ENCODE assay signal across 16 cellular contexts in the genomic region with DNA sequence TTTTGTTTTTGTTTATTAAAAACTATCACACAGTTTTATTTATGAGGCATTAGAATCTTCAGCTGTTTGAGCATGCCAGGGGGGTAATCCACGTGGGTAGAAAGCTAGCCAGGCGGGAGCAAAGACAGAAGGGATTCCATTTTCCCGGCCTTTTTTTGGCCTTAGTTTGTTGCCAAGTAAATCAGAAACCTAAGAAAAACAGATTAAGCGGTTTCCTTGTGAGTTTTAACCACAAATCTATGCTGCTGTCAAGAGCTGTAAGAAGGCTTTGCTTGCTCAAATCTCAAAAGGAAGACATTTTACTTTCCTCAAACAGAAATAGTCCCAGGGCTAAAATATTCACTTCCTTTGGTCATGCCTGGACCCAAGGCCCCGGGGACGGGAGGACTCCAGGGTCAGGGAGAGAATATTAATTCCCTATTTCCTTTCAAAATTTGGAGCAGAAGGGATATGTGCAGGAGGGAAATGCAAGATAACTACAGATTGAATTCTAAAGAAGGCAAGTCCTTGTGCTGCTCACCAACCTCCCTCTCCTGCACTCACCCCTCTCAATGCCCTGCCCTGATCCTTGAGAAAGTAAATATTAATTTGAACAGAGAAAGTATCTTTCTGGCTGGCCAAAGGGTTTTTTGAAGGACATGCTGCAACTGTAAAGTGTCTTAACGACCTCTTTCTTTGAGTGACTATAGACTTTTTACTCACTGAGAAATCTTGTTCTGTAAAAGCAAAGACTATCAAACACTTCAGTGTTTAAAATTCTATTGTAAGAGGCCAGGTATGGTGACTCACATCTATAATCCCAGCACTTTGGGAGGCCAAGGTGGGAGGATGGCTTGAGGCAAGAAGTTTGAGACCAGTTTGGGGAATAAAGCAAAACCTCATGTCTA.
DNase-seq lines count a peak whose midpoint lies in the region; FAIRE-seq and TF ChIP-seq lines count a peak whose summit lies in the region.
"Had no signal": no experiment of that assay in that cellular context is flagged by ENCODE, and none has a peak within 500 bp of the region (broad histone marks: within the 10 kb centered on the region; RNA-seq: fewer than 3 reads in every experiment).

No MANE protein-coding gene starts in this region.

- H3K27ac ChIP-seq in SK-N-MC (peak overlapping the region; percentile 84), sigmoid colon (peak overlapping the region in 1 of 4 donors; percentile 2)

- TF ChIP-seq POLR2A in sigmoid colon (IDR thresholded peaks at IDR 0.05) = no peak

- H3K27ac Mint-ChIP-seq in nephron (peak overlapping the region; percentile 98 to 99 (median 99)), glutamatergic neuron (ENCODE audit: unreplicated experiment) (no peak overlapping the region)
- H3K27ac Mint-ChIP-seq: activated CD4-positive, alpha-beta T cell treated with anti-CD3 and anti-CD28 coated beads, Interleukin-2, amount 10 ng/mL, durations not matched to agents 24 days and 14 days; activated naive CD4-positive, alpha-beta T cell treated with anti-CD3 and anti-CD28 coated beads for 36 hours; IgD-negative memory B cell; memory B cell; stimulated activated naive B cell treated with anti-CD40 and anti-IgM and Interleukin-4, amounts not matched to agents 10 μg/mL and 1 μg/mL and 100 μg/mL, for 72 hours had no signal

- peaks cover 0 to 42% (median 25%) of the 10 kb centered on the region in 4 donors for H3K4me1 ChIP-seq in sigmoid colon

- no peaks in the 10 kb centered on the region for H3K27me3 ChIP-seq in sigmoid colon

- H3K27me3 Mint-ChIP-seq in nephron (ENCODE audit: low read depth) = peaks cover 9% of the 10 kb centered on the region
- H3K27me3 Mint-ChIP-seq in glutamatergic neuron (ENCODE audit: unreplicated experiment) = no peaks in the 10 kb centered on the region

- intact Hi-C loops in sigmoid colon (cut with DNase I) = no loop called here

- H3K36me3 ChIP-seq in SK-N-MC (ENCODE audit: insufficient read depth, low read length) = no peaks in the 10 kb centered on the region
- no peaks in the 10 kb centered on the region for H3K36me3 ChIP-seq in sigmoid colon

- peak overlapping the region; percentile 57 for H3K9ac ChIP-seq in SK-N-MC (ENCODE audit: insufficient read length)

- no peak for TF ChIP-seq EP300 in sigmoid colon (IDR thresholded peaks at IDR 0.05)

- no peaks in the 10 kb centered on the region for H3K36me3 Mint-ChIP-seq in nephron (ENCODE audit: low read depth)
- peaks cover 5% of the 10 kb centered on the region for H3K36me3 Mint-ChIP-seq in glutamatergic neuron (ENCODE audit: unreplicated experiment)
- H3K36me3 Mint-ChIP-seq: memory B cell; stimulated activated naive B cell treated with anti-CD40 and anti-IgM and Interleukin-4, amounts not matched to agents 10 μg/mL and 1 μg/mL and 100 μg/mL, for 72 hours had no signal

- H3K9me3 ChIP-seq in SK-N-MC (ENCODE audit: low read depth, low read length) = no peaks in the 10 kb centered on the region
- H3K9me3 ChIP-seq in sigmoid colon = no peaks in the 10 kb centered on the region

- no peak overlapping the region; the same call in 1 of the 2 replicates for H3K4me3 ChIP-seq in SK-N-MC
- H3K4me3 ChIP-seq in fibroblast of the aortic adventitia (ENCODE audit: low read depth, low read length) = no peak overlapping the region
- no peak overlapping the region for H3K4me3 ChIP-seq in sigmoid colon

- TF ChIP-seq CTCF in fibroblast of the aortic adventitia (IDR thresholded peaks at IDR 0.05; ENCODE audit: insufficient read depth, low read length) (no peak), nephron (IDR thresholded peaks at IDR 0.05; ENCODE audit: unreplicated experiment in 3 of 3) (no peak), sigmoid colon (IDR thresholded peaks at IDR 0.05) (no peak), glutamatergic neuron (IDR thresholded peaks at IDR 0.05; ENCODE audit: partially characterized antibody, unreplicated experiment) (no peak)

- peak overlapping the region in 2 of 3 experiments; percentile 15 to 25 for H3K4me3 Mint-ChIP-seq in nephron
- no peak overlapping the region for H3K4me3 Mint-ChIP-seq in glutamatergic neuron (ENCODE audit: unreplicated experiment)
- H3K4me3 Mint-ChIP-seq: activated CD4-positive, alpha-beta T cell treated with anti-CD3 and anti-CD28 coated beads, Interleukin-2, amount 10 ng/mL, durations not matched to agents 24 days and 14 days; activated naive CD4-positive, alpha-beta T cell treated with anti-CD3 and anti-CD28 coated beads for 36 hours; IgD-negative memory B cell; memory B cell; stimulated activated naive B cell treated with anti-CD40 and anti-IgM and Interleukin-4, amounts not matched to agents 10 μg/mL and 1 μg/mL and 100 μg/mL, for 72 hours had no signal

- no peaks in the 10 kb centered on the region for H3K9me3 Mint-ChIP-seq in nephron
- H3K9me3 Mint-ChIP-seq in glutamatergic neuron (ENCODE audit: unreplicated experiment) = peaks cover 3% of the 10 kb centered on the region
- H3K9me3 Mint-ChIP-seq: activated naive CD4-positive, alpha-beta T cell treated with anti-CD3 and anti-CD28 coated beads for 36 hours; IgD-negative memory B cell; memory B cell; stimulated activated naive B cell treated with anti-CD40 and anti-IgM and Interleukin-4, amounts not matched to agents 10 μg/mL and 1 μg/mL and 100 μg/mL, for 72 hours had no signal

- WGBS in sigmoid colon, 2 donors = 58 to 64% methylated on average over 7 of the region's 7 CpGs

- no peak for FAIRE-seq in RCC 7860 (lab: Jason Lieb, UNC)

- no peak for DNase-seq in SK-N-MC (ENCODE audit: low read depth, low spot score)
- DNase-seq in fibroblast of the aortic adventitia (ENCODE audit: low read depth) = peak; percentile 25
- peak; percentile 48 for DNase-seq in stromal cell of bone marrow (ENCODE audit: low read depth)
- DNase-seq in RCC 7860 (ENCODE audit: low spot score) = no peak
- DNase-seq in sigmoid colon = no peak
- DNase-seq in iPS-NIHi7 (ENCODE audit: extremely low spot score) = no peak
- DNase-seq in glutamatergic neuron = no peak
- DNase-seq: activated naive CD4-positive, alpha-beta T cell treated with anti-CD3 and anti-CD28 coated beads for 36 hours; NCI-H1092; NCI-H774; stimulated activated CD4-positive, alpha-beta T cell treated with anti-CD3 and anti-CD28 coated beads, Interleukin-12 subunit alpha, Interleukin-12 subunit beta, amount 100 ng/mL, for 4 hours; stimulated activated naive B cell treated with anti-CD40 and anti-IgM and Interleukin-4, amounts not matched to agents 10 μg/mL and 1 μg/mL and 100 μg/mL, for 72 hours had no signal

- H3K4me1 Mint-ChIP-seq in nephron (peaks cover 62% of the 10 kb centered on the region), glutamatergic neuron (ENCODE audit: low read depth, unreplicated experiment) (peaks cover 12% of the 10 kb centered on the region)

Comparison
In these comparisons a context has a peak if more than half of its experiments do, and no peak if none do; other contexts are left out.
1. DNase-seq: peak in fibroblast of the aortic adventitia (single experiment) and stromal cell of bone marrow (single experiment); none in SK-N-MC (single experiment), RCC 7860 (single experiment), sigmoid colon (single experiment), iPS-NIHi7 (single experiment) and glutamatergic neuron (single experiment).